2 cellular contexts compared by ENCODE assay signal in the genomic region with DNA sequence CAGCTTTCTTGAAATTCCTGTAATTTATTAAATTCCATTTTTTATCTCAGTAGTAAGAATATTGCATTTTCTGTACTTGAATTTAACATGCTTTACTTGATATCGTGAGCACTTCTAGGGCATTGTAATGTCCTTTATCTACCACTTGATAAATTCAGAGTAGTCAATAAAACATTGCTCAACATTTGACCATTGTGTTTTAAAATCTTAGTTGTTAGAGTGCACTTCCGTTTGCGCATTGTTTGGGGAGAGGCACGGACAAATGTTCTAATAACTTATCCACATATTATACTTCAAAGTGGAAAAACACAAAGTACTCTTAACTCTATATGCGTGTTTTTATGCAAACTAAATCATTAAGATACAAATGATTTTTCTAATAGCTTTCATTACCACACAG.
TF ChIP-seq lines count a peak whose summit lies in the region.

No MANE protein-coding gene starts in this region.

TF ChIP-seq in A549, 52 proteins besides CTCF, POLR2A, EP300 and RAD21:
- no peak for TF ChIP-seq BHLHE40 (IDR thresholded peaks at IDR 0.05; ENCODE audit: low read depth, low read length)
- TF ChIP-seq CBX2 (IDR thresholded peaks at IDR 0.05; ENCODE audit: borderline replicate concordance, low read depth), result no peak
- TF ChIP-seq, protein P1, sequence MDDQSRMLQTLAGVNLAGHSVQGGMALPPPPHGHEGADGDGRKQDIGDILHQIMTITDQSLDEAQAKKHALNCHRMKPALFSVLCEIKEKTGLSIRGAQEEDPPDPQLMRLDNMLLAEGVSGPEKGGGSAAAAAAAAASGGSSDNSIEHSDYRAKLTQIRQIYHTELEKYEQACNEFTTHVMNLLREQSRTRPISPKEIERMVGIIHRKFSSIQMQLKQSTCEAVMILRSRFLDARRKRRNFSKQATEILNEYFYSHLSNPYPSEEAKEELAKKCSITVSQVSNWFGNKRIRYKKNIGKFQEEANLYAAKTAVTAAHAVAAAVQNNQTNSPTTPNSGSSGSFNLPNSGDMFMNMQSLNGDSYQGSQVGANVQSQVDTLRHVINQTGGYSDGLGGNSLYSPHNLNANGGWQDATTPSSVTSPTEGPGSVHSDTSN (IDR thresholded peaks at IDR 0.05), result no peak
- no peak for TF ChIP-seq MAZ (IDR thresholded peaks at IDR 0.05; ENCODE audit: borderline replicate concordance, low read depth, low read length)
- TF ChIP-seq, protein P2, sequence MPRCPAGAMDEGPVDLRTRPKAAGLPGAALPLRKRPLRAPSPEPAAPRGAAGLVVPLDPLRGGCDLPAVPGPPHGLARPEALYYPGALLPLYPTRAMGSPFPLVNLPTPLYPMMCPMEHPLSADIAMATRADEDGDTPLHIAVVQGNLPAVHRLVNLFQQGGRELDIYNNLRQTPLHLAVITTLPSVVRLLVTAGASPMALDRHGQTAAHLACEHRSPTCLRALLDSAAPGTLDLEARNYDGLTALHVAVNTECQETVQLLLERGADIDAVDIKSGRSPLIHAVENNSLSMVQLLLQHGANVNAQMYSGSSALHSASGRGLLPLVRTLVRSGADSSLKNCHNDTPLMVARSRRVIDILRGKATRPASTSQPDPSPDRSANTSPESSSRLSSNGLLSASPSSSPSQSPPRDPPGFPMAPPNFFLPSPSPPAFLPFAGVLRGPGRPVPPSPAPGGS (IDR thresholded peaks at IDR 0.05), result no peak
- TF ChIP-seq HOXB13 (CRISPR knock-in tag; IDR thresholded peaks at IDR 0.05; ENCODE audit: low read depth), result no peak
- TF ChIP-seq, protein P3, sequence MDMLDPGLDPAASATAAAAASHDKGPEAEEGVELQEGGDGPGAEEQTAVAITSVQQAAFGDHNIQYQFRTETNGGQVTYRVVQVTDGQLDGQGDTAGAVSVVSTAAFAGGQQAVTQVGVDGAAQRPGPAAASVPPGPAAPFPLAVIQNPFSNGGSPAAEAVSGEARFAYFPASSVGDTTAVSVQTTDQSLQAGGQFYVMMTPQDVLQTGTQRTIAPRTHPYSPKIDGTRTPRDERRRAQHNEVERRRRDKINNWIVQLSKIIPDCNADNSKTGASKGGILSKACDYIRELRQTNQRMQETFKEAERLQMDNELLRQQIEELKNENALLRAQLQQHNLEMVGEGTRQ (IDR thresholded peaks at IDR 0.05), result no peak
- TF ChIP-seq RFX5 (IDR thresholded peaks at IDR 0.05), result no peak
- TF ChIP-seq RARB (CRISPR knock-in tag; IDR thresholded peaks at IDR 0.05), result no peak
- TF ChIP-seq, protein P4, sequence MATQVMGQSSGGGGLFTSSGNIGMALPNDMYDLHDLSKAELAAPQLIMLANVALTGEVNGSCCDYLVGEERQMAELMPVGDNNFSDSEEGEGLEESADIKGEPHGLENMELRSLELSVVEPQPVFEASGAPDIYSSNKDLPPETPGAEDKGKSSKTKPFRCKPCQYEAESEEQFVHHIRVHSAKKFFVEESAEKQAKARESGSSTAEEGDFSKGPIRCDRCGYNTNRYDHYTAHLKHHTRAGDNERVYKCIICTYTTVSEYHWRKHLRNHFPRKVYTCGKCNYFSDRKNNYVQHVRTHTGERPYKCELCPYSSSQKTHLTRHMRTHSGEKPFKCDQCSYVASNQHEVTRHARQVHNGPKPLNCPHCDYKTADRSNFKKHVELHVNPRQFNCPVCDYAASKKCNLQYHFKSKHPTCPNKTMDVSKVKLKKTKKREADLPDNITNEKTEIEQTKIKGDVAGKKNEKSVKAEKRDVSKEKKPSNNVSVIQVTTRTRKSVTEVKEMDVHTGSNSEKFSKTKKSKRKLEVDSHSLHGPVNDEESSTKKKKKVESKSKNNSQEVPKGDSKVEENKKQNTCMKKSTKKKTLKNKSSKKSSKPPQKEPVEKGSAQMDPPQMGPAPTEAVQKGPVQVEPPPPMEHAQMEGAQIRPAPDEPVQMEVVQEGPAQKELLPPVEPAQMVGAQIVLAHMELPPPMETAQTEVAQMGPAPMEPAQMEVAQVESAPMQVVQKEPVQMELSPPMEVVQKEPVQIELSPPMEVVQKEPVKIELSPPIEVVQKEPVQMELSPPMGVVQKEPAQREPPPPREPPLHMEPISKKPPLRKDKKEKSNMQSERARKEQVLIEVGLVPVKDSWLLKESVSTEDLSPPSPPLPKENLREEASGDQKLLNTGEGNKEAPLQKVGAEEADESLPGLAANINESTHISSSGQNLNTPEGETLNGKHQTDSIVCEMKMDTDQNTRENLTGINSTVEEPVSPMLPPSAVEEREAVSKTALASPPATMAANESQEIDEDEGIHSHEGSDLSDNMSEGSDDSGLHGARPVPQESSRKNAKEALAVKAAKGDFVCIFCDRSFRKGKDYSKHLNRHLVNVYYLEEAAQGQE (IDR thresholded peaks at IDR 0.05), result no peak
- no peak for TF ChIP-seq RNF2 (IDR thresholded peaks at IDR 0.05; ENCODE audit: borderline replicate concordance, low read depth)
- TF ChIP-seq RCOR1 (IDR thresholded peaks at IDR 0.05; ENCODE audit: low read depth, low read length), result no peak
- TF ChIP-seq MYC (IDR thresholded peaks at IDR 0.05; ENCODE audit: borderline replicate concordance, low read length), result no peak

TF ChIP-seq in endothelial cell of umbilical vein, 7 proteins besides CTCF, POLR2A, EP300 and RAD21:
- TF ChIP-seq MYC (IDR thresholded peaks at IDR 0.05; ENCODE audit: low read depth, low read length), result no peak
- TF ChIP-seq, protein P5, sequence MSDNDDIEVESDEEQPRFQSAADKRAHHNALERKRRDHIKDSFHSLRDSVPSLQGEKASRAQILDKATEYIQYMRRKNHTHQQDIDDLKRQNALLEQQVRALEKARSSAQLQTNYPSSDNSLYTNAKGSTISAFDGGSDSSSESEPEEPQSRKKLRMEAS (IDR thresholded peaks at IDR 0.05; ENCODE audit: insufficient read depth, insufficient read length), result no peak
